Comparison of ENCODE assay signal across 15 cellular contexts in genomic region chr3:17050051-17050450, GRCh38.
DNase-seq lines count a peak whose midpoint lies in the region; ATAC-seq and TF ChIP-seq lines count a peak whose summit lies in the region.
"Had no signal": no experiment of that assay in that cellular context is flagged by ENCODE, and none has a peak within 500 bp of the region (broad histone marks: within the 10 kb centered on the region; RNA-seq: fewer than 3 reads in every experiment).

No MANE protein-coding gene starts in this region.

- POLR2A ChIA-PET in MCF 10A (lab: Yijun Ruan, JAX) = no interaction called here

- no peaks in the 10 kb centered on the region for H3K36me3 Mint-ChIP-seq in MCF 10A (ENCODE audit: insufficient read depth, unreplicated experiment)

- no peak for ATAC-seq in HG02571 (IDR thresholded peaks at IDR 0.05; ENCODE audit: unreplicated experiment)
- ATAC-seq: GM23338 had no signal

- H3K9me3 Mint-ChIP-seq in MCF 10A (ENCODE audit: unreplicated experiment) = no peaks in the 10 kb centered on the region

- no peak for TF ChIP-seq POLR2A in breast epithelium (IDR thresholded peaks at IDR 0.05)

- CTCF ChIA-PET in MCF 10A (lab: Yijun Ruan, JAX) = interaction anchor here (0.8 kb wide), 1 partner anchor 522 kb away, joined by 3 read pairs; no protein-coding TSS in a partner anchor

- peaks cover 5% of the 10 kb centered on the region for H3K4me1 Mint-ChIP-seq in MCF 10A (ENCODE audit: insufficient read depth, unreplicated experiment)

- no peak overlapping the region for H3K4me3 Mint-ChIP-seq in MCF 10A (ENCODE audit: unreplicated experiment)
- H3K4me3 Mint-ChIP-seq: CD4-positive, alpha-beta T cell; GM23338 had no signal

- TF ChIP-seq CTCF in MCF 10A (IDR thresholded peaks at IDR 0.05; ENCODE audit: unreplicated experiment) (no peak), breast epithelium (IDR thresholded peaks at IDR 0.05) (no peak)

- H3K4me3 ChIP-seq in breast epithelium = no peak overlapping the region
- H3K4me3 ChIP-seq: BLaER1, GM23338 had no signal

- H3K36me3 ChIP-seq in breast epithelium = no peaks in the 10 kb centered on the region

- no TSS peak for BruUV-seq in MCF 10A (replicated peaks; lab: Mats Ljungman, UMichigan)

- H3K27me3 Mint-ChIP-seq in MCF 10A (ENCODE audit: insufficient read depth, unreplicated experiment) = no peaks in the 10 kb centered on the region
- H3K27me3 Mint-ChIP-seq: CD4-positive, alpha-beta T cell had no signal

- H3K9me3 ChIP-seq in breast epithelium = peaks cover 8 to 18% of the 10 kb centered on the region in 2 donors

- H3K4me1 ChIP-seq in breast epithelium = no peaks in the 10 kb centered on the region
- H3K4me1 ChIP-seq: BLaER1 had no signal

- H3K27ac ChIP-seq in breast epithelium = no peak overlapping the region
- H3K27ac ChIP-seq: BLaER1 had no signal

- peak; percentile 21 for DNase-seq in MCF 10A (ENCODE audit: unreplicated experiment)
- DNase-seq in breast epithelium (ENCODE audit: low spot score in 2 of 2) = no peak
- DNase-seq in amniotic epithelial cell (ENCODE audit: low read depth) = peak; percentile 10
- peak; percentile 50 for DNase-seq in fibroblast of peridontal ligament (ENCODE audit: extremely low read depth)
- no peak for DNase-seq in NCI-H128 (lab: John Stamatoyannopoulos, UW; ENCODE audit: unreplicated experiment)
- DNase-seq in NCI-H774 (lab: John Stamatoyannopoulos, UW) = no peak
- DNase-seq: 8988T; AML-193; Calu3; CD4-positive, alpha-beta T cell; DMS 273 treated with DMSO at 0.1 percent for 48 hours; H7 had no signal

- no peak overlapping the region for H3K27ac Mint-ChIP-seq in MCF 10A (ENCODE audit: low read depth, unreplicated experiment)
- H3K27ac Mint-ChIP-seq: CD4-positive, alpha-beta T cell; GM23338 had no signal

- intact Hi-C loops in MCF 10A (cut with micrococcal nuclease) (no loop called here), breast epithelium (cut with DNase I; ENCODE audit: low total_unique reads) (no loop called here)

- no peaks in the 10 kb centered on the region for H3K27me3 ChIP-seq in breast epithelium
- H3K27me3 ChIP-seq: BLaER1 had no signal

Comparison
In these comparisons a context has a peak if more than half of its experiments do, and no peak if none do; other contexts are left out.
1. DNase-seq: peak in MCF 10A (single experiment), amniotic epithelial cell (single experiment) and fibroblast of peridontal ligament (single experiment); none in breast epithelium (0 of 2), NCI-H128 (single experiment) and NCI-H774 (single experiment).